28 cellular contexts compared by ENCODE assay signal in the genomic region with DNA sequence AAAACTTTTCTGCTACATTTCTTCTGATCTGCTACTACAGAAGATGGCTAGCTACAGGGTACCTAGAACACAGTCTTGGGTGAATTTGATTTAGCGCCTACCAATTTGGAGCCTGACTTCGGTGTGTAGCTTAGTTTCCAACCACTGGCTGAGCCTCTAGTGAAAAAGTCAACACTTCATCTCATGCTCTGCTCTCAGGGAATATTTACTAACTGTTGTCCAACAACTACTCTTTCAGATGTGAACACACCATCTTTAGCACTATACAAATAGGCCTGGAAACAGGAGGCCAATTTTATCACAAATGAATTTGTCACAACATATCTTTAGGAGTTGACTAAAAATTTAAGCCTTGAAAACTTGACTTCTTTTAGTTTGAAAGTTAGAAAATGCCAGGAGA.
"Had no signal": no experiment of that assay in that cellular context is flagged by ENCODE, and none has a peak within 500 bp of the region (broad histone marks: within the 10 kb centered on the region; RNA-seq: fewer than 3 reads in every experiment).

No MANE protein-coding gene starts in this region.

- H3K4me3 Mint-ChIP-seq: dendritic cell treated with granulocyte-macrophage colony-stimulating factor and Interleukin-4, amounts not matched to agents 40 ng/mL and 50 ng/mL, for 4 days; endodermal cell; naive thymus-derived CD8-positive, alpha-beta T cell; nephron progenitor cell; type B pancreatic cell had no signal

- H3K27me3 Mint-ChIP-seq: dendritic cell treated with granulocyte-macrophage colony-stimulating factor and Interleukin-4, amounts not matched to agents 40 ng/mL and 50 ng/mL, for 4 days; naive thymus-derived CD8-positive, alpha-beta T cell had no signal

- H3K4me1 ChIP-seq: colonic mucosa, gastrocnemius medialis, prostate gland, right atrium auricular region, testis, tibial artery had no signal

- H3K36me3 ChIP-seq: colonic mucosa, gastrocnemius medialis, prostate gland, right atrium auricular region, tibial artery had no signal

- H3K27me3 ChIP-seq: colonic mucosa, gastrocnemius medialis, right atrium auricular region, testis, tibial artery had no signal

- H3K9me3 Mint-ChIP-seq: dendritic cell treated with granulocyte-macrophage colony-stimulating factor and Interleukin-4, amounts not matched to agents 40 ng/mL and 50 ng/mL, for 4 days; endodermal cell; naive thymus-derived CD8-positive, alpha-beta T cell; nephron progenitor cell; type B pancreatic cell had no signal

- H3K27ac ChIP-seq: colonic mucosa, epithelial cell of prostate, gastrocnemius medialis, prostate gland, right atrium auricular region, testis, tibial artery had no signal

- H3K4me3 ChIP-seq: colonic mucosa, gastrocnemius medialis, prostate gland, right atrium auricular region, smooth muscle cell, testis, tibial artery had no signal

- H3K9me3 ChIP-seq: colonic mucosa, gastrocnemius medialis, prostate gland, right atrium auricular region, testis, tibial artery had no signal

- DNase-seq: colonic mucosa; effector CD8-positive, alpha-beta T cell; endodermal cell; foreskin fibroblast; gastrocnemius medialis; head of caudate nucleus; mammary epithelial cell; mesendoderm; midbrain; naive thymus-derived CD8-positive, alpha-beta T cell; nephron progenitor cell; nucleus accumbens; stimulated activated CD4-positive, alpha-beta T cell treated with anti-CD3 and anti-CD28 coated beads, Interleukin-12 subunit alpha, Interleukin-12 subunit beta, amount 100 ng/mL, for 4 hours; stimulated activated CD4-positive, alpha-beta T cell treated with anti-CD3 and anti-CD28 coated beads, Interleukin-1b, Interleukin-23, amount 100 ng/mL, for 48 hours; stimulated activated CD4-positive, alpha-beta T cell treated with anti-CD3 and anti-CD28 coated beads, Interleukin-4, amount 100 ng/mL, for 1 hour; stimulated activated CD8-positive, alpha-beta memory T cell treated with anti-CD3 and anti-CD28 coated beads, Interleukin-4, amount 100 ng/mL, for 48 hours; stimulated activated naive CD4-positive, alpha-beta T cell; substantia nigra; testis; tibial artery had no signal

- ATAC-seq: esophagus mucosa; gastrocnemius medialis; naive thymus-derived CD8-positive, alpha-beta T cell; sciatic nerve had no signal

- H3K27ac Mint-ChIP-seq: dendritic cell treated with granulocyte-macrophage colony-stimulating factor and Interleukin-4, amounts not matched to agents 40 ng/mL and 50 ng/mL, for 4 days; endodermal cell; nephron progenitor cell; type B pancreatic cell had no signal

- H3K4me1 Mint-ChIP-seq: endodermal cell, nephron progenitor cell had no signal
